In genomic region chr7:29988391-29989256, GRCh38 we compare ENCODE assay signal across 7 cellular contexts. TPM values are rescaled to one million over a fixed set of nuclear protein-coding genes. Genes with fewer than 3 reads are reported as not detected.
DNase-seq lines count a peak whose midpoint lies in the region; ATAC-seq, FAIRE-seq and TF ChIP-seq lines count a peak whose summit lies in the region.

No MANE protein-coding gene starts in this region.

- TF ChIP-seq POLR2A in GM12892 (IDR thresholded peaks at IDR 0.05; ENCODE audit: low read depth, low read length) (peak; percentile 39; the same call in 1 of the 2 replicates), stomach (IDR thresholded peaks at IDR 0.05) (no peak)

- WGBS in stomach, 5 donors = 12 to 24% (median 14%) methylated on average over 31 to 75 of the region's 75 CpGs

- H3K9me3 ChIP-seq in stomach = peaks cover 0 to 13% (median 4%) of the 10 kb centered on the region in 4 donors

- peak; percentile 91 for FAIRE-seq in GM12892 (lab: Jason Lieb, UNC)

- H3K27me3 ChIP-seq in stomach = peaks cover 0 to 5% (median 0%) of the 10 kb centered on the region in 3 donors

- H3K4me1 Mint-ChIP-seq in activated CD8-positive, alpha-beta memory T cell treated with anti-CD3 and anti-CD28 coated beads, Interleukin-2, amount 10 ng/mL, durations not matched to agents 7 days and 5 days = peaks cover 15% of the 10 kb centered on the region
- peaks cover 25% of the 10 kb centered on the region for H3K4me1 Mint-ChIP-seq in memory B cell

- CTCF ChIA-PET in activated CD8-positive, alpha-beta memory T cell treated with anti-CD3 and anti-CD28 coated beads, Interleukin-2, amount 10 ng/mL, durations not matched to agents 7 days and 5 days (lab: Charles Lee) = interaction anchor here (1.6 to 1.8 kb wide), 2 partner anchors 18 to 39 kb away, joined by 3 to 4 read pairs; no protein-coding TSS in a partner anchor

- H3K4me3 Mint-ChIP-seq in activated CD8-positive, alpha-beta memory T cell treated with anti-CD3 and anti-CD28 coated beads, Interleukin-2, amount 10 ng/mL, durations not matched to agents 7 days and 5 days = peak overlapping the region; percentile 63
- peak overlapping the region; percentile 87 for H3K4me3 Mint-ChIP-seq in memory B cell

- intact Hi-C loops in stomach (cut with DNase I; ENCODE audit: low total_unique reads) = no loop called here

- H3K36me3 ChIP-seq in stomach = no peaks in the 10 kb centered on the region

- H3K27me3 Mint-ChIP-seq in activated CD8-positive, alpha-beta memory T cell treated with anti-CD3 and anti-CD28 coated beads, Interleukin-2, amount 10 ng/mL, durations not matched to agents 7 days and 5 days = peaks cover 54% of the 10 kb centered on the region
- no peaks in the 10 kb centered on the region for H3K27me3 Mint-ChIP-seq in memory B cell

- peaks cover 16 to 30% (median 26%) of the 10 kb centered on the region in 4 donors for H3K4me1 ChIP-seq in stomach

- no peak for TF ChIP-seq EP300 in stomach (IDR thresholded peaks at IDR 0.05)

- peak; percentile 36 for ATAC-seq in HG02571 (IDR thresholded peaks at IDR 0.05; ENCODE audit: unreplicated experiment)
- peak; percentile 56 for ATAC-seq in activated CD8-positive, alpha-beta memory T cell treated with anti-CD3 and anti-CD28 coated beads, Interleukin-2, amount 10 ng/mL, durations not matched to agents 7 days and 5 days
- peak; percentile 43 for ATAC-seq in memory B cell (ENCODE audit: low read depth)

- DNase-seq in GM12892 (ENCODE audit: insufficient read length) (peak; percentile 29), NCI-H146 (lab: John Stamatoyannopoulos, UW) (peak; percentile 80), epithelial cell of esophagus (ENCODE audit: low read depth) (peak; percentile 56), memory B cell (ENCODE audit: low spot score in 2 of 2) (peak; percentile 27 to 43), stomach (peak; percentile 50)
- DNase-seq in activated CD8-positive, alpha-beta memory T cell treated with anti-CD3 and anti-CD28 coated beads, Interleukin-2, amount 10 ng/mL, durations not matched to agents 7 days and 5 days = peak; percentile 43

- H3K9me3 Mint-ChIP-seq in activated CD8-positive, alpha-beta memory T cell treated with anti-CD3 and anti-CD28 coated beads, Interleukin-2, amount 10 ng/mL, durations not matched to agents 7 days and 5 days (ENCODE audit: low read depth) = no peaks in the 10 kb centered on the region
- H3K9me3 Mint-ChIP-seq in memory B cell = no peaks in the 10 kb centered on the region

- H3K4me3 ChIP-seq in epithelial cell of esophagus (ENCODE audit: low read length) (peak overlapping the region; percentile 66), stomach (peak overlapping the region; percentile 66 to 98 (median 80))

- peaks cover 2% of the 10 kb centered on the region for H3K36me3 Mint-ChIP-seq in activated CD8-positive, alpha-beta memory T cell treated with anti-CD3 and anti-CD28 coated beads, Interleukin-2, amount 10 ng/mL, durations not matched to agents 7 days and 5 days
- H3K36me3 Mint-ChIP-seq in memory B cell = peaks cover 1% of the 10 kb centered on the region

- TF ChIP-seq CTCF in epithelial cell of esophagus (IDR thresholded peaks at IDR 0.05; ENCODE audit: insufficient read depth, low read depth, low read length, missing control alignments) = no peak
- TF ChIP-seq CTCF in stomach (IDR thresholded peaks at IDR 0.05) = no peak

- H3K27ac Mint-ChIP-seq in activated CD8-positive, alpha-beta memory T cell treated with anti-CD3 and anti-CD28 coated beads, Interleukin-2, amount 10 ng/mL, durations not matched to agents 7 days and 5 days = peak overlapping the region; percentile 64
- peak overlapping the region; percentile 86 for H3K27ac Mint-ChIP-seq in memory B cell

- H3K27ac ChIP-seq in stomach = peak overlapping the region; percentile 91 to 96 (median 92)

RNA-seq across cellular contexts. Expression of gene SCRN1, which starts 1.0 kb away (rescaled TPM):
- 34.0 TPM for polyA plus RNA-seq in GM12892 (2012; ENCODE audit: missing spikeins)
- 1 to 10 TPM; 3.5 to 4.9 TPM for total RNA-seq in activated CD8-positive, alpha-beta memory T cell treated with anti-CD3 and anti-CD28 coated beads, Interleukin-2, amount 10 ng/mL, durations not matched to agents 7 days and 5 days
- total RNA-seq in stomach = 10 to 100 TPM in 4 of 5 donors, under 1 TPM in 1; 0.87 to 57.2 (median 37.1) TPM
- polyA plus RNA-seq in stomach = 10 to 100 TPM; 11.7 to 16.8 (median 14.5) TPM

RNA-seq across cellular contexts. Expression of gene FKBP14, which starts 37.9 kb away (rescaled TPM):
- 8.5 TPM for polyA plus RNA-seq in GM12892 (2012; ENCODE audit: missing spikeins)
- 1 to 10 TPM; 5.2 to 6.4 TPM for total RNA-seq in activated CD8-positive, alpha-beta memory T cell treated with anti-CD3 and anti-CD28 coated beads, Interleukin-2, amount 10 ng/mL, durations not matched to agents 7 days and 5 days
- total RNA-seq in stomach = 10 to 100 TPM in 3 of 5 donors, 1 to 10 TPM in 1, under 1 TPM in 1; 0.29 to 45.2 (median 11.1) TPM
- polyA plus RNA-seq in stomach = 1 to 10 TPM; 1.4 to 3.2 (median 2.6) TPM

RNA-seq across cellular contexts. Expression of gene PLEKHA8, which starts 39.6 kb away (rescaled TPM):
- polyA plus RNA-seq in GM12892 (2012; ENCODE audit: missing spikeins) = 6.6 TPM
- 10 to 100 TPM; 10.8 to 10.9 TPM for total RNA-seq in activated CD8-positive, alpha-beta memory T cell treated with anti-CD3 and anti-CD28 coated beads, Interleukin-2, amount 10 ng/mL, durations not matched to agents 7 days and 5 days
- 10 to 100 TPM in 2 of 5 donors, 1 to 10 TPM in 3; 4.9 to 18.5 (median 8.5) TPM for total RNA-seq in stomach
- polyA plus RNA-seq in stomach = 1 to 10 TPM; 2.2 to 3.0 (median 2.9) TPM

Comparison
In these comparisons a context has a peak if more than half of its experiments do, and no peak if none do; other contexts are left out.
1. Peak in every context shown above with its lines: DNase-seq, ATAC-seq, H3K4me3 ChIP-seq and H3K27ac ChIP-seq.
2. DNase-seq: peak in every context shown above with its lines; median percentile 80 in NCI-H146; 56 in epithelial cell of esophagus; 50 in stomach; 43 in activated CD8-positive, alpha-beta memory T cell treated with anti-CD3 and anti-CD28 coated beads, Interleukin-2, amount 10 ng/mL, durations not matched to agents 7 days and 5 days; 35 in memory B cell; 29 in GM12892.